Comparison of ENCODE assay signal across 23 cellular contexts in genomic region chr3:68018275-68018674, GRCh38.
"Had no signal": no experiment of that assay in that cellular context is flagged by ENCODE, and none has a peak within 500 bp of the region (broad histone marks: within the 10 kb centered on the region; RNA-seq: fewer than 3 reads in every experiment).

No MANE protein-coding gene starts in this region.

- DNase-seq: activated CD4-positive, alpha-beta T cell treated with anti-CD3 and anti-CD28 coated beads for 4 hours; activated CD4-positive, alpha-beta T cell treated with anti-CD3 and anti-CD28 coated beads, Interleukin-2, amount 50 U/mL, for 48 hours; activated CD8-positive, alpha-beta memory T cell treated with anti-CD3 and anti-CD28 coated beads, Interleukin-2, amount 50 U/mL, for 48 hours; activated naive CD4-positive, alpha-beta T cell; activated T-cell treated with anti-CD3 and anti-CD28 coated beads, Interleukin-2, amount 50 U/mL, for 4 hours; cerebellar nuclear complex; cortex of kidney; immature natural killer cell; left ventricle myocardium superior; mucosa of descending colon; nephron progenitor cell; nucleus accumbens; right lobe of liver; stimulated activated CD4-positive, alpha-beta T cell treated with anti-CD3 and anti-CD28 coated beads, Interleukin-1b, Interleukin-23, amount 100 ng/mL, for 48 hours; substantia nigra; T-cell; thyroid gland; upper lobe of right lung had no signal

- H3K36me3 Mint-ChIP-seq: activated naive CD8-positive, alpha-beta T cell; immature natural killer cell; T-cell had no signal

- H3K27me3 Mint-ChIP-seq: activated naive CD8-positive, alpha-beta T cell; stimulated activated naive CD8-positive, alpha-beta T cell treated with anti-CD3 and anti-CD28 coated beads, Interleukin-15, Interleukin-2, amounts not matched to agents 100 ng/mL and 50 ng/mL, for 24 hours; T-cell had no signal

- H3K9me3 ChIP-seq: mucosa of descending colon, right lobe of liver, thyroid gland, upper lobe of right lung had no signal

- H2AFZ ChIP-seq: parathyroid adenoma had no signal

- H3K4me1 ChIP-seq: parathyroid adenoma, right lobe of liver, thyroid gland, upper lobe of right lung had no signal

- H3K79me2 ChIP-seq: parathyroid adenoma had no signal

- H3K27me3 ChIP-seq: right lobe of liver, thyroid gland, upper lobe of right lung had no signal

- H3K9ac ChIP-seq: parathyroid adenoma had no signal

- H3K4me3 Mint-ChIP-seq: activated naive CD8-positive, alpha-beta T cell; activated T-cell treated with anti-CD3 and anti-CD28 coated beads, Interleukin-2, amount 50 U/mL, for 4 hours; immature natural killer cell; nephron progenitor cell; stimulated activated naive CD8-positive, alpha-beta T cell treated with anti-CD3 and anti-CD28 coated beads, Interleukin-15, Interleukin-2, amounts not matched to agents 100 ng/mL and 50 ng/mL, for 24 hours; T-cell had no signal

- H3K4me3 ChIP-seq: mucosa of descending colon, right lobe of liver, skin epidermis, thyroid gland, upper lobe of right lung had no signal

- H3K27ac ChIP-seq: parathyroid adenoma, right lobe of liver, skin epidermis, thyroid gland, upper lobe of right lung had no signal

- ATAC-seq: activated T-cell treated with anti-CD3 and anti-CD28 coated beads, Interleukin-2, amount 50 U/mL, for 4 hours; left ventricle myocardium superior; mucosa of descending colon; right lobe of liver; T-cell; upper lobe of right lung had no signal

- H3K36me3 ChIP-seq: right lobe of liver, thyroid gland, upper lobe of right lung had no signal

- H3K9me3 Mint-ChIP-seq: activated T-cell treated with anti-CD3 and anti-CD28 coated beads, Interleukin-2, amount 50 U/mL, for 4 hours; activated T-helper 2 cell treated with anti-CD3 and anti-CD28 coated beads, Interferon-gamma antibody, Interleukin-2, Interleukin-4, amounts not matched to agents 10 μg/mL and 5 μg/mL and 100 μg/mL, durations not matched to agents 14 hours and 24 hours and 36 hours; nephron progenitor cell; stimulated activated naive CD8-positive, alpha-beta T cell treated with anti-CD3 and anti-CD28 coated beads, Interleukin-15, Interleukin-2, amounts not matched to agents 100 ng/mL and 50 ng/mL, for 24 hours; T-cell had no signal

- H3K4me1 Mint-ChIP-seq: immature natural killer cell, nephron progenitor cell had no signal

- H3K27ac Mint-ChIP-seq: activated naive CD8-positive, alpha-beta T cell; activated T-helper 2 cell treated with anti-CD3 and anti-CD28 coated beads, Interferon-gamma antibody, Interleukin-2, Interleukin-4, amounts not matched to agents 10 μg/mL and 5 μg/mL and 100 μg/mL, durations not matched to agents 14 hours and 24 hours and 36 hours; immature natural killer cell; nephron progenitor cell; stimulated activated naive CD8-positive, alpha-beta T cell treated with anti-CD3 and anti-CD28 coated beads, Interleukin-15, Interleukin-2, amounts not matched to agents 100 ng/mL and 50 ng/mL, for 24 hours had no signal
